18 cellular contexts compared by ENCODE assay signal in genomic region chr2:130834091-130834922, GRCh38. TPM values are rescaled to one million over a fixed set of nuclear protein-coding genes. Genes with fewer than 3 reads are reported as not detected.
DNase-seq lines count a peak whose midpoint lies in the region; ATAC-seq, FAIRE-seq and TF ChIP-seq lines count a peak whose summit lies in the region.
"Had no signal": no experiment of that assay in that cellular context is flagged by ENCODE, and none has a peak within 500 bp of the region (broad histone marks: within the 10 kb centered on the region; RNA-seq: fewer than 3 reads in every experiment).

No MANE protein-coding gene starts in this region.

- dilution Hi-C loops in mammary epithelial cell (cut with HindIII; ENCODE audit: low sequenced_read_pairs): loop anchor here (25.0 kb wide), 1 partner anchor 97 kb away; the partner anchor contains the start of gene GPR148

- no peak overlapping the region for H3K27ac Mint-ChIP-seq in MCF 10A (ENCODE audit: low read depth, unreplicated experiment)
- H3K27ac Mint-ChIP-seq: activated B cell treated with CpG ODN at 0.5 μM for 24 hours; activated T-cell treated with anti-CD3 and anti-CD28 coated beads, Interleukin-2, amount 50 U/mL, for 72 hours had no signal

- no peak for ATAC-seq in HG03342 (IDR thresholded peaks at IDR 0.05; ENCODE audit: unreplicated experiment)
- no peak for ATAC-seq in HG02610 (IDR thresholded peaks at IDR 0.05; ENCODE audit: unreplicated experiment)
- ATAC-seq: activated T-cell treated with anti-CD3 and anti-CD28 coated beads, Interleukin-2, amount 50 U/mL, for 72 hours; heart left ventricle had no signal

- FAIRE-seq in kidney (lab: Jason Lieb, UNC) (no peak), urothelium cell line (lab: Jason Lieb, UNC) (peak; percentile 42)
- FAIRE-seq: GM12892 had no signal

- CTCF ChIA-PET in MCF 10A (lab: Yijun Ruan, JAX) (interaction anchor here (0.7 to 0.8 kb wide), 2 partner anchors 33 to 40 kb away, joined by 4 to 6 read pairs; no protein-coding TSS in a partner anchor), mammary epithelial cell (lab: Charles Lee; ENCODE audit: low non-redundant PET) (no interaction called here)

- peak; percentile 14 for DNase-seq in MCF 10A (ENCODE audit: unreplicated experiment)
- DNase-seq in mammary epithelial cell: no peak
- DNase-seq in kidney: peak; percentile 34
- peak; percentile 60 for DNase-seq in urothelium cell line (ENCODE audit: low spot score)
- DNase-seq in superior temporal gyrus (ENCODE audit: extremely low spot score): no peak
- DNase-seq: ACHN; activated B cell treated with CpG ODN at 0.5 μM for 24 hours; activated T-cell treated with anti-CD3 and anti-CD28 coated beads, Interleukin-2, amount 50 U/mL, for 72 hours; DMS 273 treated with DMSO at 0.1 percent for 48 hours; GOT3; NCI-H1048; SK-N-SH had no signal

- WGBS in mammary epithelial cell (ENCODE audit: low coverage, missing lambda C conversion rate): 90% methylated on average over 18 of the region's 18 CpGs

- H3K4me1 Mint-ChIP-seq in MCF 10A (ENCODE audit: insufficient read depth, unreplicated experiment): peaks cover 34% of the 10 kb centered on the region

- no peaks in the 10 kb centered on the region for H3K27me3 ChIP-seq in mammary epithelial cell (ENCODE audit: insufficient read depth, low read length)

- POLR2A ChIA-PET in MCF 10A (lab: Yijun Ruan, JAX): no interaction called here

- in situ Hi-C loops in mammary epithelial cell (cut with MboI; ENCODE audit: low sequenced_read_pairs in 2 of 2): no loop called here

- H3K4me3 ChIP-seq in mammary epithelial cell (replicated peaks in 1 of 3; ENCODE audit: insufficient read depth in 1 of 3, low read depth in 2 of 3, low read length in 3 of 3) (no peak overlapping the region), kidney (ENCODE audit: low read length in 2 of 2) (no peak overlapping the region)
- H3K4me3 ChIP-seq: heart left ventricle, lung had no signal

- H3K4me1 ChIP-seq in mammary epithelial cell (ENCODE audit: insufficient read depth, low read length) (peaks cover 9% of the 10 kb centered on the region), kidney (ENCODE audit: control insufficient read depth in 1 of 2, insufficient read depth in 1 of 2, low read depth in 1 of 2, low read length in 2 of 2) (no peaks in the 10 kb centered on the region)

- no peak overlapping the region for H3K4me3 Mint-ChIP-seq in MCF 10A (ENCODE audit: unreplicated experiment)
- H3K4me3 Mint-ChIP-seq: activated B cell treated with CpG ODN at 0.5 μM for 24 hours; activated T-cell treated with anti-CD3 and anti-CD28 coated beads, Interleukin-2, amount 50 U/mL, for 72 hours had no signal

- no peaks in the 10 kb centered on the region for H3K27me3 Mint-ChIP-seq in MCF 10A (ENCODE audit: insufficient read depth, unreplicated experiment)

- peaks cover 24% of the 10 kb centered on the region for H3K79me2 ChIP-seq in mammary epithelial cell (ENCODE audit: insufficient read depth, low read length)

- H3K36me3 ChIP-seq in mammary epithelial cell (ENCODE audit: insufficient read depth, low read length) (no peaks in the 10 kb centered on the region), kidney (ENCODE audit: control insufficient read depth in 1 of 2, insufficient read depth in 2 of 2, low read length in 2 of 2) (no peaks in the 10 kb centered on the region)
- H3K36me3 ChIP-seq: heart left ventricle had no signal

- H3K4me2 ChIP-seq in mammary epithelial cell (ENCODE audit: insufficient read depth, low read depth, low read length): no peak overlapping the region
- H3K4me2 ChIP-seq: SK-N-SH had no signal

- intact Hi-C loops in MCF 10A (cut with micrococcal nuclease) (no loop called here), mammary epithelial cell (cut with micrococcal nuclease) (no loop called here), kidney (cut with DNase I) (no loop called here)

- peaks cover 2% of the 10 kb centered on the region for H3K36me3 Mint-ChIP-seq in MCF 10A (ENCODE audit: insufficient read depth, unreplicated experiment)

- BruUV-seq in MCF 10A (replicated peaks; lab: Mats Ljungman, UMichigan): no TSS peak
- BruUV-seq in mammary epithelial cell (replicated peaks; lab: Mats Ljungman, UMichigan): no TSS peak

- no peak overlapping the region for H3K9ac ChIP-seq in mammary epithelial cell (ENCODE audit: insufficient read depth, low read length)
- H3K9ac ChIP-seq in kidney (ENCODE audit: low read length in 2 of 2): no peak overlapping the region
- H3K9ac ChIP-seq: SK-N-SH had no signal

- H3K27ac ChIP-seq in mammary epithelial cell (ENCODE audit: insufficient read depth, low read depth, low read length) (no peak overlapping the region), VCaP (peak overlapping the region; percentile 84), kidney (ENCODE audit: low read depth in 2 of 2, low read length in 2 of 2) (no peak overlapping the region)
- H3K27ac ChIP-seq: heart left ventricle had no signal

- H4K20me1 ChIP-seq in mammary epithelial cell (ENCODE audit: insufficient read depth, low read length): no peaks in the 10 kb centered on the region

- H3K9me3 ChIP-seq in mammary epithelial cell (replicated peaks; ENCODE audit: insufficient read depth, low read length) (no peaks in the 10 kb centered on the region), kidney (ENCODE audit: control insufficient read depth in 1 of 2, low read length in 2 of 2) (no peaks in the 10 kb centered on the region)
- H3K9me3 ChIP-seq: heart left ventricle, SK-N-SH had no signal

- no peaks in the 10 kb centered on the region for H3K9me3 Mint-ChIP-seq in MCF 10A (ENCODE audit: unreplicated experiment)
- H3K9me3 Mint-ChIP-seq: activated B cell treated with CpG ODN at 0.5 μM for 24 hours; activated T-cell treated with anti-CD3 and anti-CD28 coated beads, Interleukin-2, amount 50 U/mL, for 72 hours had no signal

- TF ChIP-seq CTCF in MCF 10A (IDR thresholded peaks at IDR 0.05; ENCODE audit: unreplicated experiment) (no peak), mammary epithelial cell (conservative IDR thresholded peaks at IDR 0.05 in 1 of 2, IDR thresholded peaks at IDR 0.05 in 1 of 2; ENCODE audit: extremely low read depth in 1 of 2, insufficient read depth in 1 of 2, low read depth in 1 of 2, low read length in 2 of 2) (no peak), VCaP (conservative IDR thresholded peaks at IDR 0.05) (no peak), kidney (IDR thresholded peaks at IDR 0.05; ENCODE audit: borderline replicate concordance, extremely low read depth, insufficient read depth) (no peak)

- no peak overlapping the region for H2AFZ ChIP-seq in mammary epithelial cell (ENCODE audit: low read depth, low read length)

RNA-seq across cellular contexts. Expression of gene ARHGEF4, which starts 2.4 kb away (rescaled TPM):
- total RNA-seq in MCF 10A (2022) (52.0 and 59.3 TPM in 2 replicates), mammary epithelial cell (10 to 100 TPM; 48.8 to 70.3 TPM), kidney (0.94 TPM)
- polyA plus RNA-seq in mammary epithelial cell (23.1 TPM), kidney (ENCODE audit: insufficient read depth, low read depth, low replicate concordance) (0.90 TPM)
- polyA minus RNA-seq in mammary epithelial cell: 45.2 TPM

Comparison
In these comparisons a context has a peak if more than half of its experiments do, and no peak if none do; other contexts are left out.
1. DNase-seq: peak in MCF 10A (single experiment), kidney (single experiment) and urothelium cell line (single experiment); none in mammary epithelial cell (single experiment) and superior temporal gyrus (single experiment).
2. RNA of gene ARHGEF4, which starts 2.4 kb away (total RNA-seq): 48.8 to 70.3 TPM in mammary epithelial cell and 52.0 to 59.3 TPM in MCF 10A; 0.94 TPM in kidney (single experiment); every median in the first group is over 10 times any median in the second.